In genomic region chr3:17044844-17045243, GRCh38 we compare ENCODE assay signal across 12 cellular contexts.
DNase-seq lines count a peak whose midpoint lies in the region; ATAC-seq and TF ChIP-seq lines count a peak whose summit lies in the region.
"Had no signal": no experiment of that assay in that cellular context is flagged by ENCODE, and none has a peak within 500 bp of the region (broad histone marks: within the 10 kb centered on the region; RNA-seq: fewer than 3 reads in every experiment).

No MANE protein-coding gene starts in this region.

- peaks cover 67% of the 10 kb centered on the region for H3K36me3 Mint-ChIP-seq in activated T-helper 17 cell treated with anti-CD3 and anti-CD28 coated beads, Interleukin-2, amount 50 U/mL, for 72 hours (ENCODE audit: low read depth)
- H3K36me3 Mint-ChIP-seq in naive thymus-derived CD4-positive, alpha-beta T cell = peaks cover 37 to 75% (median 67%) of the 10 kb centered on the region in 5 donors

- peaks cover 0 to 48% (median 4%) of the 10 kb centered on the region in 3 experiments for H3K36me3 ChIP-seq in naive thymus-derived CD4-positive, alpha-beta T cell (ENCODE audit: control insufficient read depth in 2 of 3, insufficient read depth in 3 of 3, low read length in 3 of 3)
- no peaks in the 10 kb centered on the region for H3K36me3 ChIP-seq in esophagus squamous epithelium

- POLR2A ChIA-PET in naive thymus-derived CD4-positive, alpha-beta T cell (lab: Charles Lee) = no interaction called here

- peak overlapping the region; percentile 6 for H3K4me3 Mint-ChIP-seq in activated T-helper 17 cell treated with anti-CD3 and anti-CD28 coated beads, Interleukin-2, amount 50 U/mL, for 72 hours
- H3K4me3 Mint-ChIP-seq in naive thymus-derived CD4-positive, alpha-beta T cell = no peak overlapping the region
- H3K4me3 Mint-ChIP-seq: dendritic cell treated with granulocyte-macrophage colony-stimulating factor and Interleukin-4, amounts not matched to agents 40 ng/mL and 50 ng/mL, for 4 days had no signal

- no peak for TF ChIP-seq POLR2A in esophagus squamous epithelium (IDR thresholded peaks at IDR 0.05)

- H3K9me3 Mint-ChIP-seq in activated T-helper 17 cell treated with anti-CD3 and anti-CD28 coated beads, Interleukin-2, amount 50 U/mL, for 72 hours = peaks cover 4% of the 10 kb centered on the region
- peaks cover 1 to 22% (median 7%) of the 10 kb centered on the region in 11 donors for H3K9me3 Mint-ChIP-seq in naive thymus-derived CD4-positive, alpha-beta T cell
- H3K9me3 Mint-ChIP-seq: dendritic cell treated with granulocyte-macrophage colony-stimulating factor and Interleukin-4, amounts not matched to agents 40 ng/mL and 50 ng/mL, for 4 days had no signal

- no peak for TF ChIP-seq CTCF in GM20000 (IDR thresholded peaks at IDR 0.05; ENCODE audit: extremely low read depth, missing control alignments)
- TF ChIP-seq CTCF in esophagus squamous epithelium (IDR thresholded peaks at IDR 0.05) = no peak

- H3K27me3 ChIP-seq in naive thymus-derived CD4-positive, alpha-beta T cell (ENCODE audit: control insufficient read depth in 2 of 2, insufficient read depth in 2 of 2, low read length in 2 of 2) = no peaks in the 10 kb centered on the region
- H3K27me3 ChIP-seq in esophagus squamous epithelium = no peaks in the 10 kb centered on the region

- WGBS in esophagus squamous epithelium, 2 donors = 24 to 39% methylated on average over 2 of the region's 2 CpGs

- intact Hi-C loops in naive thymus-derived CD4-positive, alpha-beta T cell (cut with micrococcal nuclease) = loop anchor here in 1 of 2 donors (2.0 kb wide), 1 partner anchor 18 kb away; no protein-coding TSS in a partner anchor
- intact Hi-C loops in esophagus squamous epithelium (cut with DNase I) = no loop called here

- peak; percentile 86 for ATAC-seq in GM18517 (IDR thresholded peaks at IDR 0.05; ENCODE audit: unreplicated experiment)
- ATAC-seq in HG02973 (IDR thresholded peaks at IDR 0.05; ENCODE audit: unreplicated experiment) = peak; percentile 88
- peak; percentile 83 for ATAC-seq in activated T-helper 17 cell treated with anti-CD3 and anti-CD28 coated beads, Interleukin-2, amount 50 U/mL, for 72 hours (replicated peaks)
- no peak for ATAC-seq in naive thymus-derived CD4-positive, alpha-beta T cell

- peak; percentile 66 for DNase-seq in GM20000 (ENCODE audit: low spot score)
- DNase-seq in naive thymus-derived CD4-positive, alpha-beta T cell = no peak
- no peak for DNase-seq in GM19238 (ENCODE audit: insufficient read length, low spot score)
- no peak for DNase-seq in NCI-H1436 (lab: John Stamatoyannopoulos, UW)
- DNase-seq in esophagus squamous epithelium (lab: John Stamatoyannopoulos, UW) = no peak
- DNase-seq: CD8-positive, alpha-beta memory T cell; Right ventricle myocardium superior had no signal

- H3K4me1 Mint-ChIP-seq in activated T-helper 17 cell treated with anti-CD3 and anti-CD28 coated beads, Interleukin-2, amount 50 U/mL, for 72 hours = peaks cover 22% of the 10 kb centered on the region
- peaks cover 10 to 43% (median 24%) of the 10 kb centered on the region in 7 donors for H3K4me1 Mint-ChIP-seq in naive thymus-derived CD4-positive, alpha-beta T cell

- H3K4me3 ChIP-seq in naive thymus-derived CD4-positive, alpha-beta T cell (ENCODE audit: low read length) = no peak overlapping the region
- H3K4me3 ChIP-seq in esophagus squamous epithelium = no peak overlapping the region

- no peaks in the 10 kb centered on the region for H3K4me1 ChIP-seq in naive thymus-derived CD4-positive, alpha-beta T cell (ENCODE audit: control insufficient read depth in 2 of 2, insufficient read depth in 2 of 2, low read length in 2 of 2)
- H3K4me1 ChIP-seq in esophagus squamous epithelium = no peaks in the 10 kb centered on the region

- H3K27ac ChIP-seq in naive thymus-derived CD4-positive, alpha-beta T cell (ENCODE audit: low read depth, low read length) = no peak overlapping the region
- H3K27ac ChIP-seq in esophagus squamous epithelium = no peak overlapping the region
- H3K27ac ChIP-seq: VCaP had no signal

- H3K27ac Mint-ChIP-seq in activated T-helper 17 cell treated with anti-CD3 and anti-CD28 coated beads, Interleukin-2, amount 50 U/mL, for 72 hours = peak overlapping the region; percentile 71
- peak overlapping the region in 2 of 9 donors; percentile 45 to 79 for H3K27ac Mint-ChIP-seq in naive thymus-derived CD4-positive, alpha-beta T cell

- CTCF ChIA-PET in naive thymus-derived CD4-positive, alpha-beta T cell (lab: Charles Lee) = no interaction called here

- peaks cover 0 to 6% (median 0%) of the 10 kb centered on the region in 3 experiments for H3K9me3 ChIP-seq in naive thymus-derived CD4-positive, alpha-beta T cell (ENCODE audit: control insufficient read depth in 2 of 3, low read length in 3 of 3)
- H3K9me3 ChIP-seq in esophagus squamous epithelium = no peaks in the 10 kb centered on the region

- no peaks in the 10 kb centered on the region for H3K27me3 Mint-ChIP-seq in activated T-helper 17 cell treated with anti-CD3 and anti-CD28 coated beads, Interleukin-2, amount 50 U/mL, for 72 hours
- no peaks in the 10 kb centered on the region for H3K27me3 Mint-ChIP-seq in naive thymus-derived CD4-positive, alpha-beta T cell
- H3K27me3 Mint-ChIP-seq: CD8-positive, alpha-beta memory T cell; dendritic cell treated with granulocyte-macrophage colony-stimulating factor and Interleukin-4, amounts not matched to agents 40 ng/mL and 50 ng/mL, for 4 days had no signal
